ENCODE assay signal across 8 cellular contexts in genomic region chr2:24409700-24410556, GRCh38. TPM values are rescaled to one million over a fixed set of nuclear protein-coding genes. Genes with fewer than 3 reads are reported as not detected.
DNase-seq lines count a peak whose midpoint lies in the region; ATAC-seq, FAIRE-seq and TF ChIP-seq lines count a peak whose summit lies in the region.

No MANE protein-coding gene starts in this region.

- TF ChIP-seq CTCF in pancreas (IDR thresholded peaks at IDR 0.05), result peak; percentile 45 to 80 (median 68)

- no peak overlapping the region for H3K27ac Mint-ChIP-seq in activated T-cell treated with anti-CD3 and anti-CD28 coated beads, Interleukin-2, amount 50 U/mL, for 72 hours

- peaks cover 4% of the 10 kb centered on the region for H3K27me3 Mint-ChIP-seq in activated T-cell treated with anti-CD3 and anti-CD28 coated beads, Interleukin-2, amount 50 U/mL, for 72 hours (ENCODE audit: low read depth)

- ATAC-seq in activated T-cell treated with anti-CD3 and anti-CD28 coated beads, Interleukin-2, amount 50 U/mL, for 72 hours (replicated peaks in 1 of 2), result peak; percentile 72
- peak; percentile 67 to 94 (median 92) for ATAC-seq in pancreas
- no peak for ATAC-seq in GM19023 (IDR thresholded peaks at IDR 0.05; ENCODE audit: unreplicated experiment)
- no peak for ATAC-seq in GM21529 (IDR thresholded peaks at IDR 0.05; ENCODE audit: unreplicated experiment)

- H3K4me3 Mint-ChIP-seq in activated T-cell treated with anti-CD3 and anti-CD28 coated beads, Interleukin-2, amount 50 U/mL, for 72 hours, result no peak overlapping the region

- H3K36me3 ChIP-seq in HUES48 (ENCODE audit: control insufficient read depth, insufficient read depth, low read length), result no peaks in the 10 kb centered on the region
- H3K36me3 ChIP-seq in pancreas, result no peaks in the 10 kb centered on the region

- intact Hi-C loops in pancreas (cut with DNase I), result loop anchor here in 2 of 3 donors (5.0 to 10.0 kb wide), 3 partner anchors 412 to 725 kb away; no protein-coding TSS in a partner anchor

- DNase-seq in DMS53 (lab: John Stamatoyannopoulos, UW) (peak; percentile 77), NCI-H82 (lab: John Stamatoyannopoulos, UW) (peak; percentile 91), glomerular endothelial cell (ENCODE audit: extremely low read depth, low read depth, low spot score) (peak; percentile 41), pancreas (peak in 2 of 6 donors; percentile 15 to 52)
- peak; percentile 29 to 45 for DNase-seq in activated T-cell treated with anti-CD3 and anti-CD28 coated beads, Interleukin-2, amount 50 U/mL, for 72 hours

- peak overlapping the region; percentile 24 for H3K27ac ChIP-seq in HUES48 (ENCODE audit: low read depth, low read length)
- H3K27ac ChIP-seq in pancreas, result no peak overlapping the region

- no peaks in the 10 kb centered on the region for H3K27me3 ChIP-seq in HUES48 (ENCODE audit: control insufficient read depth, insufficient read depth, low read length)
- no peaks in the 10 kb centered on the region for H3K27me3 ChIP-seq in pancreas

- WGBS in pancreas, 2 donors, result 49 to 51% methylated on average over 13 of the region's 13 CpGs

- no peaks in the 10 kb centered on the region for H3K9me3 ChIP-seq in HUES48 (ENCODE audit: control insufficient read depth, insufficient read depth, low read length)
- H3K9me3 ChIP-seq in pancreas, result no peaks in the 10 kb centered on the region

- FAIRE-seq in pancreas (lab: Jason Lieb, UNC), result no peak

- H3K9me3 Mint-ChIP-seq in activated T-cell treated with anti-CD3 and anti-CD28 coated beads, Interleukin-2, amount 50 U/mL, for 72 hours, result no peaks in the 10 kb centered on the region

- H3K9ac ChIP-seq in HUES48 (ENCODE audit: low read depth, low read length), result no peak overlapping the region

- no peaks in the 10 kb centered on the region for H3K4me1 Mint-ChIP-seq in activated T-cell treated with anti-CD3 and anti-CD28 coated beads, Interleukin-2, amount 50 U/mL, for 72 hours (ENCODE audit: low read depth)

- H3K36me3 Mint-ChIP-seq in activated T-cell treated with anti-CD3 and anti-CD28 coated beads, Interleukin-2, amount 50 U/mL, for 72 hours (ENCODE audit: insufficient read depth in 2 of 2), result no peaks in the 10 kb centered on the region

- H3K4me3 ChIP-seq in HUES48 (ENCODE audit: low read depth, low read length) (no peak overlapping the region), pancreas (no peak overlapping the region)

- H3K4me1 ChIP-seq in HUES48 (ENCODE audit: control insufficient read depth, insufficient read depth, low read length) (peaks cover 11% of the 10 kb centered on the region), pancreas (no peaks in the 10 kb centered on the region)

RNA-seq across cellular contexts. Expression of gene ITSN2, which starts 49.6 kb away (rescaled TPM):
- 10 to 100 TPM; 63.4 to 72.4 TPM for total RNA-seq in activated T-cell treated with anti-CD3 and anti-CD28 coated beads, Interleukin-2, amount 50 U/mL, for 72 hours
- 36.7 and 38.1 TPM in 2 replicates for total RNA-seq in glomerular endothelial cell
- 10 to 100 TPM; 23.8 to 42.0 (median 33.8) TPM for total RNA-seq in pancreas
- 10 to 100 TPM; 28.9 to 31.4 TPM for polyA plus RNA-seq in pancreas

Comparison
In these comparisons a context has a peak if more than half of its experiments do, and no peak if none do; other contexts are left out.
1. ATAC-seq: peak in activated T-cell treated with anti-CD3 and anti-CD28 coated beads, Interleukin-2, amount 50 U/mL, for 72 hours (2 of 2) and pancreas (4 of 4); none in GM19023 (single experiment) and GM21529 (single experiment).